10 cellular contexts compared by ENCODE assay signal in genomic region chr6:33076406-33076934, GRCh38. TPM values are rescaled to one million over a fixed set of nuclear protein-coding genes. Genes with fewer than 3 reads are reported as not detected.
A peak's percentile ranks its signal among the peaks of the same experiment; 100 is the strongest.
DNase-seq lines count a peak whose midpoint lies in the region; ATAC-seq, FAIRE-seq and TF ChIP-seq lines count a peak whose summit lies in the region.
"Had no signal": no experiment of that assay in that cellular context is flagged by ENCODE, and none has a peak within 500 bp of the region (broad histone marks: within the 10 kb centered on the region; RNA-seq: fewer than 3 reads in every experiment).

No MANE protein-coding gene starts in this region.

- H3K27ac ChIP-seq in CD4-positive, alpha-beta memory T cell (ENCODE audit: low read depth, low read length), result peak overlapping the region; percentile 76
- H3K27ac ChIP-seq in coronary artery, result peak overlapping the region; percentile 32 to 65
- peak overlapping the region; percentile 43 to 70 (median 58) for H3K27ac ChIP-seq in sigmoid colon

- H3K27me3 ChIP-seq in CD4-positive, alpha-beta memory T cell (ENCODE audit: insufficient read depth, low read length), result no peaks in the 10 kb centered on the region
- no peaks in the 10 kb centered on the region for H3K27me3 ChIP-seq in sigmoid colon

- no peaks in the 10 kb centered on the region for H3K36me3 ChIP-seq in CD4-positive, alpha-beta memory T cell (ENCODE audit: insufficient read depth, low read length)
- no peaks in the 10 kb centered on the region for H3K36me3 ChIP-seq in sigmoid colon

- H3K9me3 ChIP-seq in CD4-positive, alpha-beta memory T cell (ENCODE audit: control insufficient read depth in 1 of 2, low read length in 2 of 2), result no peaks in the 10 kb centered on the region
- H3K9me3 ChIP-seq in sigmoid colon, result no peaks in the 10 kb centered on the region

- H3K36me3 Mint-ChIP-seq in CD4-positive, alpha-beta memory T cell, result peaks cover 0 to 1% of the 10 kb centered on the region in 2 donors
- H3K36me3 Mint-ChIP-seq: WTC11 had no signal

- no peak for TF ChIP-seq CTCF in coronary artery (IDR thresholded peaks at IDR 0.05)
- no peak for TF ChIP-seq CTCF in sigmoid colon (IDR thresholded peaks at IDR 0.05)

- H3K4me3 ChIP-seq in CD4-positive, alpha-beta memory T cell (ENCODE audit: low read length in 2 of 2), result peak overlapping the region; percentile 39 to 79
- H3K4me3 ChIP-seq in coronary artery (peak overlapping the region; percentile 57), sigmoid colon (peak overlapping the region in 3 of 4 donors; percentile 19 to 43 (median 26))

- H3K9me3 Mint-ChIP-seq in CD4-positive, alpha-beta memory T cell, result peaks cover 0 to 2% (median 0%) of the 10 kb centered on the region in 8 donors
- H3K9me3 Mint-ChIP-seq: WTC11 had no signal

- POLR2A ChIA-PET in CD4-positive, alpha-beta memory T cell (lab: Charles Lee; ENCODE audit: partially characterized antibody), result interaction anchor here (1.0 to 1.5 kb wide), 4 partner anchors 58 to 223 kb away, joined by 3 to 10 read pairs (median 4); partner anchors contain the start of gene TAP1

- 48 to 71% methylated on average over 3 of the region's 3 CpGs for WGBS in sigmoid colon, 2 donors

- TF ChIP-seq EP300 in sigmoid colon (IDR thresholded peaks at IDR 0.05), result no peak

- peaks cover 2 to 3% of the 10 kb centered on the region in 2 donors for H3K27me3 Mint-ChIP-seq in CD4-positive, alpha-beta memory T cell

- TF ChIP-seq POLR2A in sigmoid colon (IDR thresholded peaks at IDR 0.05), result no peak

- peak; percentile 42 for FAIRE-seq in GM19239 (lab: Jason Lieb, UNC)

- peak overlapping the region; percentile 70 to 92 (median 87) for H3K4me3 Mint-ChIP-seq in CD4-positive, alpha-beta memory T cell
- H3K4me3 Mint-ChIP-seq: WTC11 had no signal

- peak overlapping the region in 6 of 7 donors; percentile 34 to 93 (median 78) for H3K27ac Mint-ChIP-seq in CD4-positive, alpha-beta memory T cell
- H3K27ac Mint-ChIP-seq: WTC11 had no signal

- H3K4me1 ChIP-seq in CD4-positive, alpha-beta memory T cell (ENCODE audit: insufficient read depth, low read length), result peaks cover 47% of the 10 kb centered on the region
- peaks cover 0 to 17% (median 10%) of the 10 kb centered on the region in 4 donors for H3K4me1 ChIP-seq in sigmoid colon

- intact Hi-C loops in CD4-positive, alpha-beta memory T cell (cut with micrococcal nuclease), result no loop called here
- intact Hi-C loops in sigmoid colon (cut with DNase I), result no loop called here

- no peak for ATAC-seq in GM18858 (IDR thresholded peaks at IDR 0.05; ENCODE audit: unreplicated experiment)

- peaks cover 28 to 59% (median 38%) of the 10 kb centered on the region in 4 donors for H3K4me1 Mint-ChIP-seq in CD4-positive, alpha-beta memory T cell

- CTCF ChIA-PET in CD4-positive, alpha-beta memory T cell (lab: Charles Lee; ENCODE audit: partially characterized antibody), result interaction anchor here (1.0 to 1.5 kb wide), 2 partner anchors 9 to 61 kb away, joined by 4 to 12 read pairs; no protein-coding TSS in a partner anchor

- DNase-seq in CD4-positive, alpha-beta memory T cell, result no peak
- DNase-seq in GM19239 (ENCODE audit: insufficient read length, low spot score), result no peak
- no peak for DNase-seq in coronary artery (ENCODE audit: low spot score)
- DNase-seq in sigmoid colon, result no peak
- no peak for DNase-seq in glomerular visceral epithelial cell (ENCODE audit: extremely low spot score)
- DNase-seq in stimulated activated naive CD4-positive, alpha-beta T cell (lab: John Stamatoyannopoulos, UW), result no peak
- DNase-seq in NCI-H128 (lab: John Stamatoyannopoulos, UW; ENCODE audit: unreplicated experiment), result no peak
- DNase-seq: DMS153 had no signal

RNA-seq across cellular contexts. Expression of gene HLA-DPB1, which starts 0.7 kb away (rescaled TPM):
- 10 to 100 TPM; 14.5 to 17.2 TPM for total RNA-seq in CD4-positive, alpha-beta memory T cell
- polyA plus RNA-seq in CD4-positive, alpha-beta memory T cell, result 10 to 100 TPM; 50.5 to 76.9 TPM
- total RNA-seq in sigmoid colon, result 10 to 100 TPM; 39.2 to 62.4 (median 42.0) TPM
- 100 to 1,000 TPM in 2 of 3 donors, 10 to 100 TPM in 1; 90.7 to 359 (median 180) TPM for polyA plus RNA-seq in sigmoid colon

RNA-seq across cellular contexts. Expression of gene HLA-DPA1, which starts 3.0 kb away (rescaled TPM):
- 10 to 100 TPM; 17.0 to 18.2 TPM for total RNA-seq in CD4-positive, alpha-beta memory T cell
- polyA plus RNA-seq in CD4-positive, alpha-beta memory T cell, result 10 to 100 TPM; 40.0 to 41.6 TPM
- 10 to 100 TPM; 29.9 to 64.3 (median 46.2) TPM for total RNA-seq in sigmoid colon
- polyA plus RNA-seq in sigmoid colon, result 100 to 1,000 TPM in 2 of 3 donors, 10 to 100 TPM in 1; 49.2 to 210 (median 197) TPM
